10 cellular contexts compared by ENCODE assay signal in genomic region chr3:61521229-61521628, GRCh38. TPM values are rescaled to one million over a fixed set of nuclear protein-coding genes. Genes with fewer than 3 reads are reported as not detected.
DNase-seq lines count a peak whose midpoint lies in the region; ATAC-seq, FAIRE-seq and TF ChIP-seq lines count a peak whose summit lies in the region.
"Had no signal": no experiment of that assay in that cellular context is flagged by ENCODE, and none has a peak within 500 bp of the region (broad histone marks: within the 10 kb centered on the region; RNA-seq: fewer than 3 reads in every experiment).

No MANE protein-coding gene starts in this region.

- H3K4me3 ChIP-seq in PC-3 (ENCODE audit: low read length) (no peak overlapping the region), HAP-1 (no peak overlapping the region)

- H3K27ac Mint-ChIP-seq in activated naive CD4-positive, alpha-beta T cell treated with anti-CD3 and anti-CD28 coated beads, Interleukin-2, amount 50 U/mL, for 72 hours = peak overlapping the region; percentile 53 to 61

- H3K27me3 ChIP-seq in PC-3 (ENCODE audit: low read length) = no peaks in the 10 kb centered on the region
- H3K27me3 ChIP-seq in HAP-1 (ENCODE audit: low read depth) = no peaks in the 10 kb centered on the region

- POLR2A ChIA-PET in PC-3 (lab: Charles Lee; ENCODE audit: unreplicated experiment) = no interaction called here

- H3K79me2 ChIP-seq in PC-3 (ENCODE audit: low read length) = no peaks in the 10 kb centered on the region

- H3K9me2 ChIP-seq in PC-3 (replicated peaks; ENCODE audit: low read length) = no peaks in the 10 kb centered on the region

- no peak overlapping the region for H2AFZ ChIP-seq in PC-3 (ENCODE audit: low read length)

- no peaks in the 10 kb centered on the region for H4K20me1 ChIP-seq in PC-3 (ENCODE audit: low read length)

- intact Hi-C loops in PC-3 (cut with micrococcal nuclease) = no loop called here

- H3K4me1 ChIP-seq in PC-3 (ENCODE audit: insufficient read depth, low read length) (no peaks in the 10 kb centered on the region), HAP-1 (no peaks in the 10 kb centered on the region)

- H3K36me3 ChIP-seq in PC-3 (ENCODE audit: low read depth, low read length) (no peaks in the 10 kb centered on the region), HAP-1 (replicated peaks) (no peaks in the 10 kb centered on the region)

- no peaks in the 10 kb centered on the region for H3F3A ChIP-seq in PC-3 (ENCODE audit: low read length, unreplicated experiment)

- H3K9me3 Mint-ChIP-seq in activated naive CD4-positive, alpha-beta T cell treated with anti-CD3 and anti-CD28 coated beads, Interleukin-2, amount 50 U/mL, for 72 hours = peaks cover 6 to 8% of the 10 kb centered on the region in 2 donors

- CTCF ChIA-PET in PC-3 (lab: Charles Lee) = no interaction called here

- no peak for TF ChIP-seq POLR2A in GM12891 (IDR thresholded peaks at IDR 0.05; ENCODE audit: low read depth, low read length)

- TF ChIP-seq CTCF in PC-3 (conservative IDR thresholded peaks at IDR 0.05; ENCODE audit: low read depth, low read length) = no peak

- H3K4me2 ChIP-seq in PC-3 (ENCODE audit: low read length) = no peak overlapping the region

- H3K9ac ChIP-seq in PC-3 (ENCODE audit: low read length) = no peak overlapping the region

- peaks cover 0 to 11% of the 10 kb centered on the region in 2 donors for H3K36me3 Mint-ChIP-seq in activated naive CD4-positive, alpha-beta T cell treated with anti-CD3 and anti-CD28 coated beads, Interleukin-2, amount 50 U/mL, for 72 hours

- peak; percentile 29 for DNase-seq in GM12891 (ENCODE audit: insufficient read length, low spot score)
- DNase-seq in activated naive CD4-positive, alpha-beta T cell treated with anti-CD3 and anti-CD28 coated beads, Interleukin-2, amount 50 U/mL, for 72 hours (ENCODE audit: low spot score in 2 of 2) = peak; percentile 34 to 65
- DNase-seq in PC-3 = no peak
- no peak for DNase-seq in HAP-1 (ENCODE audit: low spot score in 2 of 2)
- no peak for DNase-seq in NCI-H510A treated with DMSO at 0.1 percent for 48 hours (lab: John Stamatoyannopoulos, UW)
- no peak for DNase-seq in NCI-H526 (lab: John Stamatoyannopoulos, UW)
- DNase-seq: activated CD4-positive, alpha-beta T cell treated with anti-CD3 and anti-CD28 coated beads for 1 hour; NCI-H1048 had no signal

- H3K27ac ChIP-seq in PC-3 (ENCODE audit: low read length) = no peak overlapping the region

- in situ Hi-C loops in HAP-1 (cut with MboI; ENCODE audit: low sequenced_read_pairs) = no loop called here

- peak; percentile 73 for ATAC-seq in GM19455 (IDR thresholded peaks at IDR 0.05; ENCODE audit: unreplicated experiment)
- ATAC-seq in HG03066 (IDR thresholded peaks at IDR 0.05; ENCODE audit: low read depth, unreplicated experiment) = peak; percentile 90
- peak; percentile 99 to 100 for ATAC-seq in activated naive CD4-positive, alpha-beta T cell treated with anti-CD3 and anti-CD28 coated beads, Interleukin-2, amount 50 U/mL, for 72 hours
- ATAC-seq in PC-3 = no peak

- H3K9me3 ChIP-seq in PC-3 (ENCODE audit: low read length) (no peaks in the 10 kb centered on the region), HAP-1 (no peaks in the 10 kb centered on the region)

- no TSS peak for BruUV-seq in PC-3 (replicated peaks; lab: Mats Ljungman, UMichigan)

- FAIRE-seq in GM12891 (lab: Jason Lieb, UNC) = peak; percentile 63

TF ChIP-seq in GM12891, 5 proteins besides CTCF, POLR2A, EP300 and RAD21:
- no peak for TF ChIP-seq TAF1 (IDR thresholded peaks at IDR 0.05; ENCODE audit: low read depth, low read length)
- peak; percentile 22; the same call in 1 of the 2 replicates for TF ChIP-seq SPI1 (IDR thresholded peaks at IDR 0.05; ENCODE audit: low read depth, low read length)

RNA-seq across cellular contexts. Expression of gene PTPRG, which starts 40.1 kb away (rescaled TPM):
- 3.6 TPM for polyA plus RNA-seq in GM12891 (2012; ENCODE audit: low read depth, missing spikeins)
- total RNA-seq in activated naive CD4-positive, alpha-beta T cell treated with anti-CD3 and anti-CD28 coated beads, Interleukin-2, amount 50 U/mL, for 72 hours = under 1 TPM; 0.11 to 0.45 TPM
- 0.29 and 0.73 TPM in 2 replicates for total RNA-seq in PC-3 (2014; rRNA removed)

Comparison
In these comparisons a context has a peak if more than half of its experiments do, and no peak if none do; other contexts are left out.
1. DNase-seq: peak in GM12891 (single experiment) and activated naive CD4-positive, alpha-beta T cell treated with anti-CD3 and anti-CD28 coated beads, Interleukin-2, amount 50 U/mL, for 72 hours (2 of 2); none in PC-3 (single experiment), HAP-1 (0 of 2), NCI-H510A treated with DMSO at 0.1 percent for 48 hours (single experiment) and NCI-H526 (0 of 2).